1 cellular context compared by ENCODE assay signal in genomic region chr11:46361283-46362145, GRCh38.
TF ChIP-seq lines count a peak whose summit lies in the region.

No MANE protein-coding gene starts in this region.

TF ChIP-seq in K562, 482 proteins besides CTCF, POLR2A, EP300 and RAD21 (continued from another document and continues in another):
- TF ChIP-seq ZNF318 (IDR thresholded peaks at IDR 0.05; ENCODE audit: borderline replicate concordance in 1 of 2, low read depth in 1 of 2) (no peak), RCOR1 (IDR thresholded peaks at IDR 0.05; ENCODE audit: borderline replicate concordance in 1 of 2, low read depth in 2 of 2, low read length in 2 of 2) (peak in 1 of 2 experiments; percentile 66; a peak in 1 of 4 replicates), TCF7 (IDR thresholded peaks at IDR 0.05; ENCODE audit: borderline replicate concordance) (no peak), ZNF766 (CRISPR knock-in tag; conservative IDR thresholded peaks at IDR 0.05) (0 out of 2 replicates have a peak, but pooled peaks have one; percentile 31), NR0B1 (IDR thresholded peaks at IDR 0.05; ENCODE audit: partially characterized antibody) (no peak), SRSF1 (IDR thresholded peaks at IDR 0.05; ENCODE audit: low read depth, low read length) (no peak), MAFK (IDR thresholded peaks at IDR 0.05; ENCODE audit: low read length) (no peak), FOXM1 (IDR thresholded peaks at IDR 0.05; ENCODE audit: low read depth) (no peak), FOXM1 (CRISPR knock-in tag; IDR thresholded peaks at IDR 0.05; ENCODE audit: low read depth) (no peak), POLR2H (tag; IDR thresholded peaks at IDR 0.05; ENCODE audit: low read depth) (no peak), ZNF785 (CRISPR knock-in tag; IDR thresholded peaks at IDR 0.05) (no peak), HOMEZ (CRISPR knock-in tag; IDR thresholded peaks at IDR 0.05) (no peak), ZNF764 (CRISPR knock-in tag; IDR thresholded peaks at IDR 0.05; ENCODE audit: low read depth) (no peak), ARNT (IDR thresholded peaks at IDR 0.05) (no peak), CLOCK (CRISPR knock-in tag; IDR thresholded peaks at IDR 0.05; ENCODE audit: borderline replicate concordance) (no peak), FOXK1 (CRISPR knock-in tag; IDR thresholded peaks at IDR 0.05; ENCODE audit: borderline replicate concordance) (no peak), ELF4 (CRISPR knock-in tag; IDR thresholded peaks at IDR 0.05) (0 out of 2 replicates have a peak, but pooled peaks have one; percentile 45), HMBOX1 (IDR thresholded peaks at IDR 0.05) (peak; percentile 56; the same call in 1 of the 2 replicates), ZC3H8 (IDR thresholded peaks at IDR 0.05) (no peak), ZHX1 (conservative IDR thresholded peaks at IDR 0.05; ENCODE audit: low read length) (no peak), BRD9 (IDR thresholded peaks at IDR 0.05; ENCODE audit: low read depth, partially characterized antibody) (no peak), ZNF507 (tag; conservative IDR thresholded peaks at IDR 0.05) (no peak), ZFP30 (CRISPR knock-in tag; IDR thresholded peaks at IDR 0.05; ENCODE audit: borderline replicate concordance) (no peak), ESRRB (CRISPR knock-in tag; IDR thresholded peaks at IDR 0.05; ENCODE audit: borderline replicate concordance) (no peak), MBD2 (IDR thresholded peaks at IDR 0.05; ENCODE audit: borderline replicate concordance, low read depth) (peak; percentile 23; the same call in 1 of the 2 replicates), CREM (IDR thresholded peaks at IDR 0.05; ENCODE audit: low read depth) (peak; percentile 45; the same call in 1 of the 2 replicates), EWSR1 (IDR thresholded peaks at IDR 0.05; ENCODE audit: borderline replicate concordance, low read depth, partially characterized antibody) (no peak), ZNF280B (CRISPR knock-in tag; IDR thresholded peaks at IDR 0.05) (no peak), ZNF3 (CRISPR knock-in tag; IDR thresholded peaks at IDR 0.05) (no peak), RNF219 (CRISPR knock-in tag; IDR thresholded peaks at IDR 0.05) (no peak), JUNB (CRISPR knock-in tag; conservative IDR thresholded peaks at IDR 0.05) (no peak), SMARCE1 (IDR thresholded peaks at IDR 0.05) (0 out of 2 replicates have a peak, but pooled peaks have one; percentile 12), PCBP1 (IDR thresholded peaks at IDR 0.05; ENCODE audit: low read depth, low read length, poor library complexity, severe bottlenecking) (no peak), CBX2 (IDR thresholded peaks at IDR 0.05; ENCODE audit: insufficient read depth, low read length, poor library complexity, severe bottlenecking) (no peak)
